11 cellular contexts compared by ENCODE assay signal in genomic region chr12:46366771-46367170, GRCh38. TPM values are rescaled to one million over a fixed set of nuclear protein-coding genes. Genes with fewer than 3 reads are reported as not detected.
DNase-seq lines count a peak whose midpoint lies in the region; ATAC-seq and TF ChIP-seq lines count a peak whose summit lies in the region.
"Had no signal": no experiment of that assay in that cellular context is flagged by ENCODE, and none has a peak within 500 bp of the region (broad histone marks: within the 10 kb centered on the region; RNA-seq: fewer than 3 reads in every experiment).

No MANE protein-coding gene starts in this region.

- no peaks in the 10 kb centered on the region for H3K9me3 ChIP-seq in CD4-positive, alpha-beta T cell (ENCODE audit: control insufficient read depth, low read length)
- H3K9me3 ChIP-seq in RWPE2 (ENCODE audit: severe bottlenecking) (no peaks in the 10 kb centered on the region), fibroblast of lung (ENCODE audit: control insufficient read depth, insufficient read depth, low read depth, low read length) (no peaks in the 10 kb centered on the region), skeletal muscle satellite cell (replicated peaks; ENCODE audit: low read length) (no peaks in the 10 kb centered on the region)

- no peak for TF ChIP-seq CTCF in CD4-positive, alpha-beta T cell (IDR thresholded peaks at IDR 0.05)
- TF ChIP-seq CTCF in RWPE2 (IDR thresholded peaks at IDR 0.05; ENCODE audit: poor library complexity, severe bottlenecking) (no peak), fibroblast of lung (conservative IDR thresholded peaks at IDR 0.05 in 1 of 2, IDR thresholded peaks at IDR 0.05 in 1 of 2; ENCODE audit: low read depth in 1 of 2, low read length in 2 of 2) (no peak), CD14-positive monocyte (IDR thresholded peaks at IDR 0.05) (no peak)

- peaks cover 99% of the 10 kb centered on the region for H3K36me3 Mint-ChIP-seq in CD4-positive, alpha-beta T cell (ENCODE audit: low read depth)
- H3K36me3 Mint-ChIP-seq in CD14-positive monocyte: peaks cover 79 to 80% of the 10 kb centered on the region in 2 donors

- H4K20me1 ChIP-seq in fibroblast of lung (ENCODE audit: control insufficient read depth, extremely low read depth, insufficient read depth, low read length): peaks cover 31% of the 10 kb centered on the region

- peaks cover 94% of the 10 kb centered on the region for H3K4me1 Mint-ChIP-seq in CD4-positive, alpha-beta T cell (ENCODE audit: low read depth)
- H3K4me1 Mint-ChIP-seq in CD14-positive monocyte: peaks cover 56% of the 10 kb centered on the region

- H3K27me3 ChIP-seq in CD4-positive, alpha-beta T cell (ENCODE audit: control insufficient read depth, insufficient read depth, low read length): no peaks in the 10 kb centered on the region
- no peaks in the 10 kb centered on the region for H3K27me3 ChIP-seq in RWPE2 (ENCODE audit: insufficient read depth, poor library complexity, severe bottlenecking)
- no peaks in the 10 kb centered on the region for H3K27me3 ChIP-seq in fibroblast of lung (ENCODE audit: control insufficient read depth, insufficient read depth, low read length)
- no peaks in the 10 kb centered on the region for H3K27me3 ChIP-seq in skeletal muscle satellite cell (ENCODE audit: control insufficient read depth, insufficient read depth, low read length)

- H2AFZ ChIP-seq in fibroblast of lung (ENCODE audit: low read length): no peak overlapping the region

- no peak for DNase-seq in CD4-positive, alpha-beta T cell
- no peak for DNase-seq in RWPE2 (ENCODE audit: low spot score)
- DNase-seq in fibroblast of lung (ENCODE audit: low read depth in 2 of 2): no peak
- no peak for DNase-seq in CD14-positive monocyte (ENCODE audit: low spot score)
- DNase-seq: effector CD8-positive, alpha-beta T cell; MV-4-11; T1000 had no signal

- H3K36me3 ChIP-seq in RWPE2 (ENCODE audit: low read depth): peaks cover 100% of the 10 kb centered on the region
- peaks cover 29% of the 10 kb centered on the region for H3K36me3 ChIP-seq in fibroblast of lung (ENCODE audit: control insufficient read depth, insufficient read depth, low read length)
- peaks cover 99% of the 10 kb centered on the region for H3K36me3 ChIP-seq in skeletal muscle satellite cell (ENCODE audit: insufficient read depth, low read length)

- H3K27ac Mint-ChIP-seq in CD4-positive, alpha-beta T cell: peak overlapping the region; percentile 99
- H3K27ac Mint-ChIP-seq in CD14-positive monocyte: no peak overlapping the region

- CTCF ChIA-PET in CD4-positive, alpha-beta T cell (lab: Charles Lee): no interaction called here

- H3K9me3 Mint-ChIP-seq in CD4-positive, alpha-beta T cell: no peaks in the 10 kb centered on the region
- no peaks in the 10 kb centered on the region for H3K9me3 Mint-ChIP-seq in CD14-positive monocyte

- H3K4me3 Mint-ChIP-seq in CD4-positive, alpha-beta T cell: no peak overlapping the region
- no peak overlapping the region for H3K4me3 Mint-ChIP-seq in CD14-positive monocyte

- ATAC-seq in CD4-positive, alpha-beta T cell (ENCODE audit: poor library complexity): no peak
- ATAC-seq in RWPE2 (ENCODE audit: low read depth): no peak
- no peak for ATAC-seq in GM18868 (IDR thresholded peaks at IDR 0.05; ENCODE audit: unreplicated experiment)
- ATAC-seq in HG03457 (IDR thresholded peaks at IDR 0.05; ENCODE audit: unreplicated experiment): no peak
- no peak for ATAC-seq in HG02610 (IDR thresholded peaks at IDR 0.05; ENCODE audit: unreplicated experiment)

- H3K9ac ChIP-seq in fibroblast of lung (ENCODE audit: insufficient read depth, low read length) (peak overlapping the region; percentile 41), skeletal muscle satellite cell (ENCODE audit: low read depth, low read length) (peak overlapping the region; percentile 97)

- peaks cover 92% of the 10 kb centered on the region for H3K79me2 ChIP-seq in fibroblast of lung (ENCODE audit: control insufficient read depth, insufficient read depth, low read length)

- H3K4me2 ChIP-seq in fibroblast of lung (ENCODE audit: extremely low read depth, insufficient read depth, low read length) (peak overlapping the region; percentile 99), skeletal muscle satellite cell (ENCODE audit: low read length) (peak overlapping the region; percentile 83)

- H3K4me1 ChIP-seq in RWPE2 (ENCODE audit: insufficient read depth, poor library complexity, severe bottlenecking) (peaks cover 69% of the 10 kb centered on the region), fibroblast of lung (ENCODE audit: control insufficient read depth, extremely low read depth, insufficient read depth, low read length) (peaks cover 8% of the 10 kb centered on the region), skeletal muscle satellite cell (ENCODE audit: control insufficient read depth, insufficient read depth, low read length) (peaks cover 56% of the 10 kb centered on the region)

- H3K4me3 ChIP-seq in RWPE2 (ENCODE audit: severe bottlenecking) (peak overlapping the region; percentile 1), fibroblast of lung (replicated peaks in 1 of 4; ENCODE audit: control extremely low read depth in 1 of 4, insufficient read depth in 1 of 4, low read depth in 3 of 4, low read length in 4 of 4) (peak overlapping the region; percentile 64 to 89 (median 82)), skeletal muscle satellite cell (ENCODE audit: low read length) (peak overlapping the region; percentile 94)

- POLR2A ChIA-PET in CD4-positive, alpha-beta T cell (lab: Charles Lee): interaction anchor here (1.1 to 4.0 kb wide), 2 partner anchors 10 to 97 kb away, joined by 4 to 19 read pairs; no protein-coding TSS in a partner anchor

- peaks cover 7% of the 10 kb centered on the region for H3K27me3 Mint-ChIP-seq in CD4-positive, alpha-beta T cell
- peaks cover 0 to 6% (median 0%) of the 10 kb centered on the region in 3 donors for H3K27me3 Mint-ChIP-seq in CD14-positive monocyte (ENCODE audit: low read depth in 3 of 3)

- no peak overlapping the region for H3K27ac ChIP-seq in CD4-positive, alpha-beta T cell (ENCODE audit: low read depth, low read length)
- H3K27ac ChIP-seq in RWPE2 (ENCODE audit: poor library complexity, severe bottlenecking) (peak overlapping the region; percentile 96), fibroblast of lung (ENCODE audit: insufficient read depth, low read length) (peak overlapping the region; percentile 98)

- intact Hi-C loops in CD4-positive, alpha-beta T cell (cut with DNase I, micrococcal nuclease): loop anchor here in 1 of 2 experiments (5.0 to 10.0 kb wide), 2 partner anchors 99 to 382 kb away; partner anchors contain the start of gene SLC38A1
- intact Hi-C loops in CD14-positive monocyte (cut with micrococcal nuclease): no loop called here

RNA-seq across cellular contexts. Expression of gene SLC38A2, which starts 5.8 kb away (rescaled TPM):
- 100 to 1,000 TPM; 213 to 222 TPM for total RNA-seq in CD4-positive, alpha-beta T cell
- total RNA-seq in fibroblast of lung: 883 and 1,357 TPM in 2 replicates
- polyA plus RNA-seq in fibroblast of lung (644 and 940 TPM in 2 replicates), CD14-positive monocyte (10 to 100 TPM; 33.8 to 48.7 TPM)
- 373 and 531 TPM in 2 replicates for polyA plus RNA-seq in fibroblast of lung (2012)
- polyA minus RNA-seq in fibroblast of lung (ENCODE audit: low replicate concordance): 337 and 510 TPM in 2 replicates
- total RNA-seq in skeletal muscle satellite cell (2012; rRNA removed): 329 and 451 TPM in 2 replicates

Comparison
In these comparisons a context has a peak if more than half of its experiments do, and no peak if none do; other contexts are left out.
1. H3K4me3 ChIP-seq: peak in every context shown above with its lines; median percentile 94 in skeletal muscle satellite cell; 82 in fibroblast of lung; 1 in RWPE2.